ENCODE assay signal across 9 cellular contexts in genomic region chr12:46831335-46832083, GRCh38. TPM values are rescaled to one million over a fixed set of nuclear protein-coding genes. Genes with fewer than 3 reads are reported as not detected.
DNase-seq lines count a peak whose midpoint lies in the region; ATAC-seq and TF ChIP-seq lines count a peak whose summit lies in the region.
"Had no signal": no experiment of that assay in that cellular context is flagged by ENCODE, and none has a peak within 500 bp of the region (broad histone marks: within the 10 kb centered on the region; RNA-seq: fewer than 3 reads in every experiment).

No MANE protein-coding gene starts in this region.

- H3K4me3 ChIP-seq in Peyer's patch (peak overlapping the region in 3 of 4 donors; percentile 1 to 49 (median 43)), fibroblast of pulmonary artery (replicated peaks; ENCODE audit: low read depth, low read length) (peak overlapping the region; percentile 36), neural cell (ENCODE audit: low read length) (peak overlapping the region; percentile 67)

- H3K36me3 ChIP-seq in Peyer's patch (no peaks in the 10 kb centered on the region), neural cell (ENCODE audit: insufficient read depth, low read length) (no peaks in the 10 kb centered on the region)

- H3K9me2 ChIP-seq in neural cell (ENCODE audit: insufficient read depth, low read length) = no peaks in the 10 kb centered on the region

- no peaks in the 10 kb centered on the region for H3F3A ChIP-seq in neural cell (ENCODE audit: insufficient read depth, low read length, poor library complexity, severe bottlenecking)

- TF ChIP-seq EP300 in neural cell (conservative IDR thresholded peaks at IDR 0.05; ENCODE audit: poor library complexity, severe bottlenecking) = no peak

- peak overlapping the region; percentile 62 for H3K4me2 ChIP-seq in neural cell (ENCODE audit: low read length)

- H3K9me3 ChIP-seq in Peyer's patch (no peaks in the 10 kb centered on the region), neural cell (ENCODE audit: low read length) (no peaks in the 10 kb centered on the region)

- no peak for TF ChIP-seq POLR2A in Peyer's patch (IDR thresholded peaks at IDR 0.05)

- no peak for ATAC-seq in GM18520 (IDR thresholded peaks at IDR 0.05; ENCODE audit: unreplicated experiment)
- ATAC-seq in GM21390 (IDR thresholded peaks at IDR 0.05; ENCODE audit: unreplicated experiment) = no peak
- ATAC-seq in GM19467 (IDR thresholded peaks at IDR 0.05; ENCODE audit: unreplicated experiment) = no peak

- peaks cover 0 to 13% (median 0%) of the 10 kb centered on the region in 4 donors for H3K4me1 ChIP-seq in Peyer's patch

- H3K27ac ChIP-seq in Peyer's patch (no peak overlapping the region), neural cell (ENCODE audit: low read length) (no peak overlapping the region)

- H2AFZ ChIP-seq in neural cell (ENCODE audit: low read depth, low read length) = peak overlapping the region; percentile 34

- TF ChIP-seq CTCF in Peyer's patch (IDR thresholded peaks at IDR 0.05) (no peak), fibroblast of pulmonary artery (IDR thresholded peaks at IDR 0.05; ENCODE audit: low read length, missing control alignments) (no peak), neural cell (IDR thresholded peaks at IDR 0.05; ENCODE audit: poor library complexity, severe bottlenecking) (no peak)

- DNase-seq in AG08396 (ENCODE audit: low spot score) (peak; percentile 35), Peyer's patch (peak in 1 of 3 donors; percentile 51), fibroblast of pulmonary artery (ENCODE audit: low read depth) (no peak)
- DNase-seq in activated naive CD4-positive, alpha-beta T cell (lab: John Stamatoyannopoulos, UW) = no peak

- H4K20me1 ChIP-seq in neural cell (ENCODE audit: insufficient read depth) = no peaks in the 10 kb centered on the region

- H3K9ac ChIP-seq in neural cell (ENCODE audit: low read length) = peak overlapping the region; percentile 19

- H3K79me2 ChIP-seq in neural cell (replicated peaks; ENCODE audit: insufficient read depth, low read length) = no peaks in the 10 kb centered on the region

- no peak for TF ChIP-seq RAD21 in neural cell (conservative IDR thresholded peaks at IDR 0.05)

- H3K27me3 ChIP-seq in Peyer's patch (no peaks in the 10 kb centered on the region), neural cell (ENCODE audit: insufficient read depth, low read depth, low read length) (peaks cover 64% of the 10 kb centered on the region)

TF ChIP-seq in neural cell, 6 proteins besides CTCF, POLR2A, EP300 and RAD21:
- TF ChIP-seq TAF1 (IDR thresholded peaks at IDR 0.05; ENCODE audit: low read depth) (no peak), EZH2 (IDR thresholded peaks at IDR 0.05; ENCODE audit: borderline replicate concordance, insufficient read depth, low read length, poor library complexity, severe bottlenecking) (no peak), REST (IDR thresholded peaks at IDR 0.05; ENCODE audit: borderline replicate concordance) (no peak), POLR2AphosphoS5 (IDR thresholded peaks at IDR 0.05) (no peak), MXI1 (conservative IDR thresholded peaks at IDR 0.05; ENCODE audit: poor library complexity, severe bottlenecking) (no peak), SMC3 (conservative IDR thresholded peaks at IDR 0.05; ENCODE audit: poor library complexity) (no peak)

RNA-seq across cellular contexts. Expression of gene SLC38A4, which starts 5.7 kb away (rescaled TPM):
- total RNA-seq in Peyer's patch = 10 to 100 TPM in 1 of 4 donors, 1 to 10 TPM in 1, under 1 TPM in 1, not detected in 1; 0.18 to 18.6 (median 1.1) TPM
- polyA plus RNA-seq in neural cell = not detected in 2 replicates
- not detected in 2 replicates for polyA minus RNA-seq in neural cell
- total RNA-seq: activated CD8-positive, alpha-beta memory T cell treated with anti-CD3 and anti-CD28 coated beads for 36 hours had no signal
